In genomic region chr10:88319960-88320517, GRCh38 we compare ENCODE assay signal across 25 cellular contexts.
"Had no signal": no experiment of that assay in that cellular context is flagged by ENCODE, and none has a peak within 500 bp of the region (broad histone marks: within the 10 kb centered on the region; RNA-seq: fewer than 3 reads in every experiment).

No MANE protein-coding gene starts in this region.

- H3K27ac ChIP-seq: epithelial cell of prostate, gastrocnemius medialis, psoas muscle, skin epidermis, suprapubic skin, vagina had no signal

- ATAC-seq: esophagus mucosa; gastrocnemius medialis; left lobe of liver; naive thymus-derived CD8-positive, alpha-beta T cell; psoas muscle; right cardiac atrium; stimulated activated naive CD8-positive, alpha-beta T cell treated with anti-CD3 and anti-CD28 coated beads, Interleukin-15, amount 100 ng/mL, for 72 hours had no signal

- H3K4me1 ChIP-seq: gastrocnemius medialis, psoas muscle, suprapubic skin had no signal

- H3K36me3 ChIP-seq: gastrocnemius medialis, suprapubic skin, vagina had no signal

- DNase-seq: effector CD8-positive, alpha-beta T cell; endodermal cell; foreskin fibroblast; gastrocnemius medialis; head of caudate nucleus; naive thymus-derived CD8-positive, alpha-beta T cell; nephron progenitor cell; nucleus accumbens; psoas muscle; right cardiac atrium; stimulated activated CD4-positive, alpha-beta T cell treated with anti-CD3 and anti-CD28 coated beads, Interleukin-15, amount 100 ng/mL, for 24 hours; stimulated activated CD4-positive, alpha-beta T cell treated with anti-CD3 and anti-CD28 coated beads, Interleukin-2, amount 100 ng/mL, for 48 hours; stimulated activated naive CD4-positive, alpha-beta T cell; stimulated activated naive CD8-positive, alpha-beta T cell treated with anti-CD3 and anti-CD28 coated beads, Interleukin-15, amount 100 ng/mL, for 72 hours; trophoblast cell had no signal

- H3K27me3 ChIP-seq: gastrocnemius medialis, suprapubic skin, vagina had no signal

- H3K27me3 Mint-ChIP-seq: memory B cell; naive thymus-derived CD8-positive, alpha-beta T cell; stimulated activated naive CD8-positive, alpha-beta T cell treated with anti-CD3 and anti-CD28 coated beads, Interleukin-15, amount 100 ng/mL, for 72 hours had no signal

- H3K4me3 Mint-ChIP-seq: dendritic cell treated with granulocyte-macrophage colony-stimulating factor and Interleukin-4, amounts not matched to agents 40 ng/mL and 50 ng/mL, for 4 days; endodermal cell; memory B cell; naive thymus-derived CD8-positive, alpha-beta T cell; nephron progenitor cell; stimulated activated naive CD8-positive, alpha-beta T cell treated with anti-CD3 and anti-CD28 coated beads, Interleukin-15, amount 100 ng/mL, for 72 hours had no signal

- H3K4me3 ChIP-seq: gastrocnemius medialis, lung, psoas muscle, skin epidermis, suprapubic skin, vagina had no signal

- H3K4me1 Mint-ChIP-seq: endodermal cell had no signal

- FAIRE-seq: keratinocyte had no signal

- H3K9me3 ChIP-seq: gastrocnemius medialis had no signal

- H3K27ac Mint-ChIP-seq: dendritic cell treated with granulocyte-macrophage colony-stimulating factor and Interleukin-4, amounts not matched to agents 40 ng/mL and 50 ng/mL, for 4 days; endodermal cell; naive thymus-derived CD8-positive, alpha-beta T cell; nephron progenitor cell; stimulated activated naive CD8-positive, alpha-beta T cell treated with anti-CD3 and anti-CD28 coated beads, Interleukin-15, amount 100 ng/mL, for 72 hours had no signal
